ENCODE assay signal across 23 cellular contexts in the genomic region with DNA sequence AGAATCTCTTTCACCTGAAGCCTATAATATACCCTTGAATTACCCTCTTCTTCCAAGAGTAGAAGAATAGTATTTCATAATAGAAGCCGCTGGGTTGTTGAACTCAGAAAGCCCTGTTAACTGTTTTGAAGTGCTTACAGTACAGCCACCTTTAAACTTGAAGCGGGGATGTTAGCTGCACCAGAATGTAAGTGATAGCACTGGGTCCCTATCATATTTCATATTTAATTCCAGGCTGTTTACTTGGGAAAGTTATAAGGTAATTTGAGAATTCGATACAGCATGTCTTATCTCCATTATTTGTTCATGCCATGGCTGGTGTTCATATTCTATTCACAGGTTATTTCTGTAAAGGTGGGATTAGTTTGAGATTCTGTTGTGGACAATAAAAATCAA.
DNase-seq lines count a peak whose midpoint lies in the region; ATAC-seq, FAIRE-seq and TF ChIP-seq lines count a peak whose summit lies in the region.
"Had no signal": no experiment of that assay in that cellular context is flagged by ENCODE, and none has a peak within 500 bp of the region (broad histone marks: within the 10 kb centered on the region; RNA-seq: fewer than 3 reads in every experiment).

No MANE protein-coding gene starts in this region.

- no peaks in the 10 kb centered on the region for H3K4me1 ChIP-seq in kidney (ENCODE audit: control insufficient read depth in 1 of 2, insufficient read depth in 1 of 2, low read depth in 1 of 2, low read length in 2 of 2)
- H3K4me1 ChIP-seq: uterus had no signal

- TF ChIP-seq CTCF in WTC11 (IDR thresholded peaks at IDR 0.05) (no peak), kidney (IDR thresholded peaks at IDR 0.05; ENCODE audit: borderline replicate concordance, extremely low read depth, insufficient read depth) (no peak)

- intact Hi-C loops in kidney (cut with DNase I) = no loop called here

- CTCF ChIA-PET in HEK293T (lab: Yijun Ruan, JAX) (no interaction called here), WTC11 (lab: Charles Lee) (no interaction called here)

- no peak overlapping the region for H3K9ac ChIP-seq in kidney (ENCODE audit: low read length in 2 of 2)
- H3K9ac ChIP-seq: KMS-11 had no signal

- H3K4me1 Mint-ChIP-seq in WTC11 = peaks cover 12% of the 10 kb centered on the region; the same call in 1 of the 2 replicates
- H3K4me1 Mint-ChIP-seq: activated naive CD4-positive, alpha-beta T cell treated with anti-CD3 and anti-CD28 coated beads, Interleukin-2, amount 50 U/mL, for 24 hours; stimulated activated naive CD8-positive, alpha-beta T cell treated with anti-CD3 and anti-CD28 coated beads, Interleukin-15, amount 100 ng/mL, for 72 hours had no signal

- no peaks in the 10 kb centered on the region for H3K9me3 Mint-ChIP-seq in WTC11
- H3K9me3 Mint-ChIP-seq: activated CD4-positive, alpha-beta memory T cell treated with anti-CD3 and anti-CD28 coated beads, Interleukin-2, amount 10 ng/mL, durations not matched to agents 7 days and 5 days; activated naive CD4-positive, alpha-beta T cell treated with anti-CD3 and anti-CD28 coated beads, Interleukin-2, amount 50 U/mL, for 24 hours; activated T-helper 17 cell treated with anti-CD3 and anti-CD28 coated beads, Interleukin-2, amount 50 U/mL, for 72 hours; GM23338; nephron; stimulated activated naive CD8-positive, alpha-beta T cell treated with anti-CD3 and anti-CD28 coated beads, Interleukin-15, amount 100 ng/mL, for 72 hours had no signal

- peaks cover 17 to 19% of the 10 kb centered on the region in 2 donors for H3K36me3 ChIP-seq in kidney (ENCODE audit: control insufficient read depth in 1 of 2, insufficient read depth in 2 of 2, low read length in 2 of 2)
- H3K36me3 ChIP-seq: uterus had no signal

- POLR2A ChIA-PET in HEK293T (lab: Yijun Ruan, JAX) = no interaction called here
- POLR2A ChIA-PET in WTC11 (lab: Charles Lee) = no interaction called here

- H3K9me3 ChIP-seq in kidney (ENCODE audit: control insufficient read depth in 1 of 2, low read length in 2 of 2) = no peaks in the 10 kb centered on the region
- H3K9me3 ChIP-seq: uterus had no signal

- H3K27me3 Mint-ChIP-seq in WTC11 (ENCODE audit: low read depth) = no peaks in the 10 kb centered on the region
- H3K27me3 Mint-ChIP-seq: activated CD4-positive, alpha-beta memory T cell treated with anti-CD3 and anti-CD28 coated beads, Interleukin-2, amount 10 ng/mL, durations not matched to agents 7 days and 5 days; activated naive CD4-positive, alpha-beta T cell treated with anti-CD3 and anti-CD28 coated beads, Interleukin-2, amount 50 U/mL, for 24 hours; activated T-helper 17 cell treated with anti-CD3 and anti-CD28 coated beads, Interleukin-2, amount 50 U/mL, for 72 hours; stimulated activated naive CD8-positive, alpha-beta T cell treated with anti-CD3 and anti-CD28 coated beads, Interleukin-15, amount 100 ng/mL, for 72 hours had no signal

- H3K4me3 Mint-ChIP-seq in WTC11 = no peak overlapping the region
- H3K4me3 Mint-ChIP-seq: activated CD4-positive, alpha-beta memory T cell treated with anti-CD3 and anti-CD28 coated beads, Interleukin-2, amount 10 ng/mL, durations not matched to agents 7 days and 5 days; activated naive CD4-positive, alpha-beta T cell treated with anti-CD3 and anti-CD28 coated beads, Interleukin-2, amount 50 U/mL, for 24 hours; activated T-helper 17 cell treated with anti-CD3 and anti-CD28 coated beads, Interleukin-2, amount 50 U/mL, for 72 hours; GM23338; nephron; stimulated activated naive CD8-positive, alpha-beta T cell treated with anti-CD3 and anti-CD28 coated beads, Interleukin-15, amount 100 ng/mL, for 72 hours had no signal

- H3K27ac ChIP-seq in kidney (ENCODE audit: low read depth in 2 of 2, low read length in 2 of 2) = no peak overlapping the region
- H3K27ac ChIP-seq: HL-60, KMS-11, RWPE1, uterus had no signal

- ATAC-seq in WTC11 = no peak
- ATAC-seq: activated T-helper 17 cell treated with anti-CD3 and anti-CD28 coated beads, Interleukin-2, amount 50 U/mL, for 72 hours; GM23338; stimulated activated naive CD8-positive, alpha-beta T cell treated with anti-CD3 and anti-CD28 coated beads, Interleukin-15, amount 100 ng/mL, for 72 hours had no signal

- no peak for FAIRE-seq in kidney (lab: Jason Lieb, UNC)
- FAIRE-seq: D721Med, small intestine had no signal

- no peak overlapping the region for H3K27ac Mint-ChIP-seq in WTC11
- H3K27ac Mint-ChIP-seq: activated CD4-positive, alpha-beta memory T cell treated with anti-CD3 and anti-CD28 coated beads, Interleukin-2, amount 10 ng/mL, durations not matched to agents 7 days and 5 days; activated naive CD4-positive, alpha-beta T cell treated with anti-CD3 and anti-CD28 coated beads, Interleukin-2, amount 50 U/mL, for 24 hours; activated T-helper 17 cell treated with anti-CD3 and anti-CD28 coated beads, Interleukin-2, amount 50 U/mL, for 72 hours; GM23338; nephron; stimulated activated naive CD8-positive, alpha-beta T cell treated with anti-CD3 and anti-CD28 coated beads, Interleukin-15, amount 100 ng/mL, for 72 hours had no signal

- H3K36me3 Mint-ChIP-seq in WTC11 = peaks cover 12% of the 10 kb centered on the region

- DNase-seq in HEK293T (ENCODE audit: extremely low spot score) (peak; percentile 26), NCI-H187 treated with DMSO at 0.1 percent for 48 hours (lab: John Stamatoyannopoulos, UW) (peak; percentile 83), NCI-H2227 (lab: John Stamatoyannopoulos, UW; ENCODE audit: unreplicated experiment) (peak; percentile 50), left kidney (ENCODE audit: low read depth, low spot score) (peak; percentile 68), WTC11 (ENCODE audit: low spot score) (no peak), kidney (no peak), AG08396 (ENCODE audit: low spot score) (no peak)
- DNase-seq: activated CD4-positive, alpha-beta memory T cell treated with anti-CD3 and anti-CD28 coated beads, Interleukin-2, amount 10 ng/mL, durations not matched to agents 7 days and 5 days; activated CD4-positive, CD25-positive, alpha-beta regulatory T cell treated with anti-CD3 and anti-CD28 coated beads, Interleukin-2, amount 50 U/mL, for 72 hours; amygdala; glutamatergic neuron; small intestine; stimulated activated CD8-positive, alpha-beta memory T cell treated with anti-CD3 and anti-CD28 coated beads, Interleukin-4, amount 100 ng/mL, for 48 hours; stimulated activated naive CD8-positive, alpha-beta T cell treated with anti-CD3 and anti-CD28 coated beads, Interleukin-15, amount 100 ng/mL, for 72 hours; uterus had no signal

- no peak overlapping the region for H3K4me3 ChIP-seq in kidney (ENCODE audit: low read length in 2 of 2)
- H3K4me3 ChIP-seq: GM23338, uterus had no signal

TF ChIP-seq in HEK293T, 16 proteins besides CTCF, POLR2A, EP300 and RAD21:
- TF ChIP-seq FOXA1 (IDR thresholded peaks at IDR 0.05) (peak; percentile 45; the same call in 1 of the 2 replicates), BHLHE40 (IDR thresholded peaks at IDR 0.05; ENCODE audit: borderline replicate concordance) (no peak)

TF ChIP-seq in WTC11, 78 proteins besides CTCF, POLR2A, EP300 and RAD21:
- TF ChIP-seq, protein P1, sequence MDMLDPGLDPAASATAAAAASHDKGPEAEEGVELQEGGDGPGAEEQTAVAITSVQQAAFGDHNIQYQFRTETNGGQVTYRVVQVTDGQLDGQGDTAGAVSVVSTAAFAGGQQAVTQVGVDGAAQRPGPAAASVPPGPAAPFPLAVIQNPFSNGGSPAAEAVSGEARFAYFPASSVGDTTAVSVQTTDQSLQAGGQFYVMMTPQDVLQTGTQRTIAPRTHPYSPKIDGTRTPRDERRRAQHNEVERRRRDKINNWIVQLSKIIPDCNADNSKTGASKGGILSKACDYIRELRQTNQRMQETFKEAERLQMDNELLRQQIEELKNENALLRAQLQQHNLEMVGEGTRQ (CRISPR knock-in tag; IDR thresholded peaks at IDR 0.05) = no peak
- TF ChIP-seq SP1 (CRISPR knock-in tag; conservative IDR thresholded peaks at IDR 0.05) (no peak), HMGA2 (CRISPR knock-in tag; IDR thresholded peaks at IDR 0.05) (no peak)

Comparison
In these comparisons a context has a peak if more than half of its experiments do, and no peak if none do; other contexts are left out.
1. DNase-seq: peak in HEK293T (single experiment), NCI-H187 treated with DMSO at 0.1 percent for 48 hours (single experiment), NCI-H2227 (single experiment) and left kidney (single experiment); none in WTC11 (single experiment), kidney (single experiment) and AG08396 (single experiment).